In the genomic region with DNA sequence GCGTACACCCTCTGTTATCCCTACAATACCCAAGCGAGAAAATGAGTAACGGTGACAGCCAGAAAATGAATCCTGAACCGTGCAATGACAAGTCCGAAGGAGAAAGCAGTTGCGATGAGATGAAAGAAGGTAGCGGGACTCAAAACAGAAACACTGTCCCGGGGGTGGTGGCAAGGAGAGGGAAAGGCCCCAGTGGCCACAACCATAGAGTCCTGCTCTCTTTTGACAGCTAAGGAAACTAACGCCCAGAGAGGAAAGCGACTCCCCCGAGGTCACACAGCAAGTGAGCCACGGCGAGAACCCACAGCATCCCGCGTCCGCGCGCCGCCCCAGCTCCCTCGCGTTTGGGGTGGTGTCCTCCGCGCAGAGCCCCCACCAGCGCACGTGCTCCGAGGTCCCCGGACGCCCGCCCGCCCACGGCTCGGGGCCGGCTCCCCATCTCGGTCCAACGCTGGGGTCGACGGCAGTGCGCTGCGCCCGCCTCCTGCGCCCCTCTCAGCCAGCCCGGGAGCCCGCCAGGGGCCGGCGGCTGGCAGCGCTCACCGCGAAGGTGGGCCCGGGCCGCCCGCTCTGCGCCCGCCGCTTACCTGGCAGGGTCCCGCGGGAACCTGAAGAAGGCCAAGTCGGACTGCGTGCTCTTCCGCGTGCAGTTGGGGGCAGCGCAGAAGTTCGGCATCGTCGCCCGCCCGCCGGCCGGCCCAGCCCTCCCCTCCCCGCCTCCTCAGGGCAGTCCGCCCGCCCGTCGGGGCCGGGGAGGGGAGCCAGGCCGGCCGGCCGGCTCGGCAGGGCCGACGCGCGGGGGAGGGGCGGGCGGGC, we compare ENCODE assay signal across 8 cellular contexts. TPM values are rescaled to one million over a fixed set of nuclear protein-coding genes. Genes with fewer than 3 reads are reported as not detected.
DNase-seq lines count a peak whose midpoint lies in the region; ATAC-seq and TF ChIP-seq lines count a peak whose summit lies in the region.

No MANE protein-coding gene starts in this region.

- H3K9me3 ChIP-seq in HEK293 (ENCODE audit: control insufficient read depth, insufficient read depth, low read depth, low read length) (no peaks in the 10 kb centered on the region), neutrophil (no peaks in the 10 kb centered on the region), thoracic aorta (no peaks in the 10 kb centered on the region)

- H3K27ac ChIP-seq in HEK293 (ENCODE audit: extremely low read depth, low read depth, low read length) (peak overlapping the region; percentile 72), neutrophil (peak overlapping the region; percentile 92), thoracic aorta (peak overlapping the region; percentile 81 to 82)

- H3K36me3 ChIP-seq in GM06990 (ENCODE audit: control insufficient read depth, insufficient read depth, low read length) (no peaks in the 10 kb centered on the region), HEK293 (ENCODE audit: control insufficient read depth in 2 of 2, insufficient read depth in 1 of 2, low read length in 2 of 2) (peaks cover 0 to 4% of the 10 kb centered on the region in 2 experiments; a peak in 1 of 3 replicates), neutrophil (peaks cover 3% of the 10 kb centered on the region), thoracic aorta (no peaks in the 10 kb centered on the region)

- TF ChIP-seq CTCF in GM06990 (IDR thresholded peaks at IDR 0.05; ENCODE audit: insufficient read depth, low read length, poor library complexity, severe bottlenecking) (no peak), HEK293 (tag by site-specific recombination; IDR thresholded peaks at IDR 0.05) (no peak), foreskin fibroblast (IDR thresholded peaks at IDR 0.05; ENCODE audit: low read depth, low read length) (no peak), neutrophil (IDR thresholded peaks at IDR 0.05) (no peak), thoracic aorta (IDR thresholded peaks at IDR 0.05) (no peak)

- DNase-seq in GM06990 (ENCODE audit: extremely low read depth, insufficient read length) (peak; percentile 68), NCI-H526 treated with DMSO at 0.1 percent for 48 hours (lab: John Stamatoyannopoulos, UW) (peak; percentile 45), foreskin fibroblast (peak; percentile 9 to 51), thoracic aorta (ENCODE audit: low spot score) (no peak), NCI-H187 (lab: John Stamatoyannopoulos, UW) (no peak)
- peak; percentile 75 to 78 for DNase-seq in activated T-cell treated with anti-CD3 and anti-CD28 coated beads, Interleukin-2, amount 50 U/mL, for 48 hours

- H3K27me3 ChIP-seq in GM06990 (replicated peaks; ENCODE audit: control insufficient read depth, insufficient read depth, low read length) = no peaks in the 10 kb centered on the region
- no peaks in the 10 kb centered on the region for H3K27me3 ChIP-seq in neutrophil
- H3K27me3 ChIP-seq in thoracic aorta (replicated peaks; ENCODE audit: insufficient read depth) = no peaks in the 10 kb centered on the region

- no peaks in the 10 kb centered on the region for H3K4me1 ChIP-seq in HEK293 (ENCODE audit: control insufficient read depth, insufficient read depth, low read length)
- H3K4me1 ChIP-seq in neutrophil (ENCODE audit: control insufficient read depth in 1 of 2, insufficient read depth in 1 of 2, low read depth in 1 of 2, low read length in 1 of 2) = peaks cover 25 to 31% of the 10 kb centered on the region in 2 experiments
- H3K4me1 ChIP-seq in thoracic aorta (ENCODE audit: control insufficient read depth in 1 of 2, low read depth in 2 of 2) = peaks cover 12 to 60% of the 10 kb centered on the region in 2 donors

- CTCF ChIA-PET in HEK293 (lab: Yijun Ruan, JAX) = no interaction called here

- H3K4me3 ChIP-seq in GM06990 (replicated peaks; ENCODE audit: low read depth, low read length) = peak overlapping the region; percentile 72
- H3K4me3 ChIP-seq in HEK293 (ENCODE audit: low read depth, low read length) = peak overlapping the region; percentile 83
- peak overlapping the region; percentile 81 to 96 for H3K4me3 ChIP-seq in foreskin fibroblast (ENCODE audit: low read depth in 1 of 2, low read length in 2 of 2)
- H3K4me3 ChIP-seq in neutrophil (ENCODE audit: low read depth in 1 of 2, low read length in 1 of 2) = peak overlapping the region; percentile 77 to 91
- peak overlapping the region; percentile 94 for H3K4me3 ChIP-seq in thoracic aorta

- ATAC-seq in thoracic aorta (ENCODE audit: insufficient number of reproducible peaks, low FRiP score, low read depth) = peak; percentile 38

- POLR2A ChIA-PET in HEK293 (lab: Yijun Ruan, JAX) = interaction anchor here (0.6 kb wide), 1 partner anchor 374 kb away, joined by 3 read pairs; no protein-coding TSS in a partner anchor

TF ChIP-seq in HEK293, 187 proteins besides CTCF, POLR2A, EP300 and RAD21 (continues in another document):
- TF ChIP-seq ZNF830 (tag by site-specific recombination; IDR thresholded peaks at IDR 0.05; ENCODE audit: low read depth) (no peak), ZNF670 (tag by site-specific recombination; IDR thresholded peaks at IDR 0.05; ENCODE audit: low read depth) (no peak), ZNF341 (tag by site-specific recombination; IDR thresholded peaks at IDR 0.05; ENCODE audit: low read depth) (peak; percentile 97), ZNF529 (tag by site-specific recombination; IDR thresholded peaks at IDR 0.05; ENCODE audit: insufficient replicate concordance) (no peak), ZNF768 (tag by site-specific recombination; IDR thresholded peaks at IDR 0.05) (peak; percentile 86), ZBTB21 (tag by site-specific recombination; IDR thresholded peaks at IDR 0.05) (no peak), ZNF600 (tag by site-specific recombination; IDR thresholded peaks at IDR 0.05) (peak; percentile 35; the same call in 1 of the 2 replicates), ZNF530 (tag by site-specific recombination; IDR thresholded peaks at IDR 0.05; ENCODE audit: low read depth) (no peak), ZNF747 (tag by site-specific recombination; IDR thresholded peaks at IDR 0.05) (no peak), ZNF274 (IDR thresholded peaks at IDR 0.05; ENCODE audit: low read length) (no peak), ZNF274 (tag by site-specific recombination; IDR thresholded peaks at IDR 0.05; ENCODE audit: borderline replicate concordance) (no peak), HOXD13 (CRISPR knock-in tag; IDR thresholded peaks at IDR 0.05; ENCODE audit: borderline replicate concordance) (no peak), ZFHX2 (tag by site-specific recombination; conservative IDR thresholded peaks at IDR 0.05) (0 out of 2 replicates have a peak, but pooled peaks have one; percentile 52), SP2 (tag by site-specific recombination; IDR thresholded peaks at IDR 0.05) (0 out of 2 replicates have a peak, but pooled peaks have one; percentile 14), ZNF112 (tag by site-specific recombination; IDR thresholded peaks at IDR 0.05) (no peak), ZNF76 (tag by site-specific recombination; IDR thresholded peaks at IDR 0.05; ENCODE audit: borderline replicate concordance, low read depth) (no peak), ZFP37 (tag by site-specific recombination; IDR thresholded peaks at IDR 0.05) (0 out of 2 replicates have a peak, but pooled peaks have one; percentile 33), PRDM10 (tag by site-specific recombination; IDR thresholded peaks at IDR 0.05) (peak; percentile 47; the same call in 1 of the 2 replicates), ZNF660 (tag by site-specific recombination; IDR thresholded peaks at IDR 0.05) (no peak), ZNF621 (tag by site-specific recombination; IDR thresholded peaks at IDR 0.05) (no peak)
- TF ChIP-seq, protein P1, sequence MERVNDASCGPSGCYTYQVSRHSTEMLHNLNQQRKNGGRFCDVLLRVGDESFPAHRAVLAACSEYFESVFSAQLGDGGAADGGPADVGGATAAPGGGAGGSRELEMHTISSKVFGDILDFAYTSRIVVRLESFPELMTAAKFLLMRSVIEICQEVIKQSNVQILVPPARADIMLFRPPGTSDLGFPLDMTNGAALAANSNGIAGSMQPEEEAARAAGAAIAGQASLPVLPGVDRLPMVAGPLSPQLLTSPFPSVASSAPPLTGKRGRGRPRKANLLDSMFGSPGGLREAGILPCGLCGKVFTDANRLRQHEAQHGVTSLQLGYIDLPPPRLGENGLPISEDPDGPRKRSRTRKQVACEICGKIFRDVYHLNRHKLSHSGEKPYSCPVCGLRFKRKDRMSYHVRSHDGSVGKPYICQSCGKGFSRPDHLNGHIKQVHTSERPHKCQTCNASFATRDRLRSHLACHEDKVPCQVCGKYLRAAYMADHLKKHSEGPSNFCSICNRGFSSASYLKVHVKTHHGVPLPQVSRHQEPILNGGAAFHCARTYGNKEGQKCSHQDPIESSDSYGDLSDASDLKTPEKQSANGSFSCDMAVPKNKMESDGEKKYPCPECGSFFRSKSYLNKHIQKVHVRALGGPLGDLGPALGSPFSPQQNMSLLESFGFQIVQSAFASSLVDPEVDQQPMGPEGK (tag by site-specific recombination; IDR thresholded peaks at IDR 0.05) = 0 out of 2 replicates have a peak, but pooled peaks have one; percentile 13

RNA-seq across cellular contexts. Expression of gene THAP12, which starts 0.6 kb away (rescaled TPM):
- 10 to 100 TPM; 38.0 to 38.3 TPM for total RNA-seq in thoracic aorta

RNA-seq across cellular contexts. Expression of gene GVQW3, which starts 0.8 kb away (rescaled TPM):
- 1 to 10 TPM in 1 of 2 donors, under 1 TPM in 1; 0.68 to 3.2 TPM for total RNA-seq in thoracic aorta

Comparison
In these comparisons a context has a peak if more than half of its experiments do, and no peak if none do; other contexts are left out.
1. DNase-seq: peak in GM06990 (single experiment), NCI-H526 treated with DMSO at 0.1 percent for 48 hours (single experiment), activated T-cell treated with anti-CD3 and anti-CD28 coated beads, Interleukin-2, amount 50 U/mL, for 48 hours (2 of 2) and foreskin fibroblast (2 of 2); none in thoracic aorta (single experiment) and NCI-H187 (0 of 2).
2. Peak in every context shown above with its lines, with median percentiles within 50 percentile points of each other: H3K4me3 ChIP-seq and H3K27ac ChIP-seq.